Comparison of ENCODE assay signal across 16 cellular contexts in the genomic region with DNA sequence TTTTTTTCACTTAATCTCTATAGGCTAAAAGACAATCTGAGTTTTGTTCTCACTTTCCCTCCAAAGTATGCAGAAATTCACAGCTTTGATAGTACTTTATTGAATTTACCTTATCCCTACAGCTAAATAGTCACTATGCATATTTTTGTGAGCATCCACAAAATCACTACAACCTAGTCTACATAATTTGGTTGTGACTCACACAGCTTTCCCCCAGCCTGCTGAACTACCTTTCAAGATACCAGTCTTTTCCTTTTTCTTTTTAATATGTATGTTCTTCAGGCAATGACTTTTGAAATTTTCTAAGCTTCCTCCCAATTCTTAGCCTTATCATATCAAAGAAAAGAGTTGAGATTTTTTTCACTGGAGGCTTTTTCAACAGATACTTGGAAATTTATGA.
A peak's percentile ranks its signal among the peaks of the same experiment; 100 is the strongest.
DNase-seq lines count a peak whose midpoint lies in the region; ATAC-seq, FAIRE-seq and TF ChIP-seq lines count a peak whose summit lies in the region.
"Had no signal": no experiment of that assay in that cellular context is flagged by ENCODE, and none has a peak within 500 bp of the region (broad histone marks: within the 10 kb centered on the region; RNA-seq: fewer than 3 reads in every experiment).

No MANE protein-coding gene starts in this region.

- H3K4me1 ChIP-seq in SK-N-SH (ENCODE audit: control insufficient read depth in 1 of 2, insufficient read depth in 2 of 2, low read depth in 1 of 2, low read length in 1 of 2): no peaks in the 10 kb centered on the region

- H4K20me1 ChIP-seq in SK-N-SH (ENCODE audit: insufficient read depth): no peaks in the 10 kb centered on the region
- H4K20me1 ChIP-seq: BLaER1 treated with 17β-estradiol and CSF1 and Interleukin-3, amounts not matched to agents 10 nM and 100 nM had no signal

- H3K9me3 ChIP-seq in SK-N-SH: no peaks in the 10 kb centered on the region
- H3K9me3 ChIP-seq: BLaER1 treated with 17β-estradiol and CSF1 and Interleukin-3, amounts not matched to agents 10 nM and 100 nM had no signal

- no peaks in the 10 kb centered on the region for H3K79me2 ChIP-seq in SK-N-SH (ENCODE audit: insufficient read depth)

- FAIRE-seq in RCC 7860 (lab: Jason Lieb, UNC) (peak; percentile 83), bronchial epithelial cell (lab: Jason Lieb, UNC) (no peak)
- FAIRE-seq: GM12891, K562 had no signal

- H3K27me3 ChIP-seq in bronchial epithelial cell (ENCODE audit: control insufficient read depth, insufficient read depth, low read length) (no peaks in the 10 kb centered on the region), SK-N-SH (ENCODE audit: insufficient read depth) (no peaks in the 10 kb centered on the region)
- H3K27me3 ChIP-seq: BLaER1 treated with 17β-estradiol and CSF1 and Interleukin-3, amounts not matched to agents 10 nM and 100 nM had no signal

- POLR2A ChIA-PET in SK-N-SH (lab: Yijun Ruan, JAX): no interaction called here

- CTCF ChIA-PET in SK-N-SH (lab: Yijun Ruan, JAX): no interaction called here

- H2AFZ ChIP-seq in SK-N-SH (ENCODE audit: low read depth): no peak overlapping the region

- no peak overlapping the region for H3K4me2 ChIP-seq in SK-N-SH
- H3K4me2 ChIP-seq: BLaER1 treated with 17β-estradiol and CSF1 and Interleukin-3, amounts not matched to agents 10 nM and 100 nM had no signal

- TF ChIP-seq CTCF in bronchial epithelial cell (IDR thresholded peaks at IDR 0.05; ENCODE audit: insufficient read depth, low read length, severe bottlenecking) (no peak), SK-N-SH (IDR thresholded peaks at IDR 0.05) (no peak)

- no peaks in the 10 kb centered on the region for H3F3A ChIP-seq in SK-N-SH (replicated peaks; ENCODE audit: insufficient read depth)

- no peak for TF ChIP-seq RAD21 in SK-N-SH (IDR thresholded peaks at IDR 0.05; ENCODE audit: low read length)

- no peak for TF ChIP-seq EP300 in SK-N-SH (IDR thresholded peaks at IDR 0.05; ENCODE audit: borderline replicate concordance in 1 of 2, low read depth in 1 of 2, low read length in 1 of 2)

- H3K27ac ChIP-seq in SK-N-SH (ENCODE audit: low read depth in 2 of 2, low read length in 1 of 2): no peak overlapping the region
- H3K27ac ChIP-seq: BLaER1 treated with 17β-estradiol and CSF1 and Interleukin-3, amounts not matched to agents 10 nM and 100 nM had no signal

- DNase-seq in RCC 7860 (ENCODE audit: low spot score) (peak; percentile 25), bronchial epithelial cell (ENCODE audit: low read depth) (peak; percentile 27), kidney glomerular epithelial cell (lab: John Stamatoyannopoulos, UW) (peak; percentile 27), SHP77 (lab: John Stamatoyannopoulos, UW) (no peak), SK-N-SH (no peak)
- DNase-seq: ACHN; Calu3; CD4-positive, CD25-positive, alpha-beta regulatory T cell; DMS 273 treated with DMSO at 0.1 percent for 48 hours; HCEC 1CT; HFFc6 had no signal

- no peak overlapping the region for H3K9ac ChIP-seq in SK-N-SH
- H3K9ac ChIP-seq: BLaER1 treated with 17β-estradiol and CSF1 and Interleukin-3, amounts not matched to agents 10 nM and 100 nM had no signal

- H3K4me3 ChIP-seq in bronchial epithelial cell (ENCODE audit: low read depth, low read length) (no peak overlapping the region), SK-N-SH (ENCODE audit: low read depth in 2 of 2, low read length in 1 of 2) (no peak overlapping the region)
- H3K4me3 ChIP-seq: BLaER1 treated with 17β-estradiol and CSF1 and Interleukin-3, amounts not matched to agents 10 nM and 100 nM; K562 had no signal

- no peak for ATAC-seq in HG02970 (IDR thresholded peaks at IDR 0.05; ENCODE audit: low FRiP score, unreplicated experiment)
- ATAC-seq in GM21723 (IDR thresholded peaks at IDR 0.05; ENCODE audit: unreplicated experiment): no peak
- ATAC-seq: K562 had no signal

- H3K36me3 ChIP-seq in bronchial epithelial cell (ENCODE audit: control insufficient read depth, insufficient read depth, low read length): no peaks in the 10 kb centered on the region
- no peaks in the 10 kb centered on the region for H3K36me3 ChIP-seq in SK-N-SH (replicated peaks in 1 of 2; ENCODE audit: control insufficient read depth in 1 of 2, insufficient read depth in 2 of 2, low read length in 1 of 2)
- H3K36me3 ChIP-seq: BLaER1 treated with 17β-estradiol and CSF1 and Interleukin-3, amounts not matched to agents 10 nM and 100 nM had no signal

- H3K9me2 ChIP-seq in SK-N-SH: no peaks in the 10 kb centered on the region

TF ChIP-seq in SK-N-SH, 30 proteins besides CTCF, POLR2A, EP300 and RAD21:
- TF ChIP-seq RCOR1 (IDR thresholded peaks at IDR 0.05; ENCODE audit: low read length) (no peak), RXRA (IDR thresholded peaks at IDR 0.05; ENCODE audit: borderline replicate concordance, low read depth) (no peak), RFX5 (IDR thresholded peaks at IDR 0.05; ENCODE audit: low read length) (no peak), EZH2phosphoT487 (IDR thresholded peaks at IDR 0.05; ENCODE audit: borderline replicate concordance, low read depth) (no peak)
- TF ChIP-seq, protein P1, sequence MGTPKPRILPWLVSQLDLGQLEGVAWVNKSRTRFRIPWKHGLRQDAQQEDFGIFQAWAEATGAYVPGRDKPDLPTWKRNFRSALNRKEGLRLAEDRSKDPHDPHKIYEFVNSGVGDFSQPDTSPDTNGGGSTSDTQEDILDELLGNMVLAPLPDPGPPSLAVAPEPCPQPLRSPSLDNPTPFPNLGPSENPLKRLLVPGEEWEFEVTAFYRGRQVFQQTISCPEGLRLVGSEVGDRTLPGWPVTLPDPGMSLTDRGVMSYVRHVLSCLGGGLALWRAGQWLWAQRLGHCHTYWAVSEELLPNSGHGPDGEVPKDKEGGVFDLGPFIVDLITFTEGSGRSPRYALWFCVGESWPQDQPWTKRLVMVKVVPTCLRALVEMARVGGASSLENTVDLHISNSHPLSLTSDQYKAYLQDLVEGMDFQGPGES (IDR thresholded peaks at IDR 0.05; ENCODE audit: low read depth, low read length): no peak
- TF ChIP-seq, protein P2, sequence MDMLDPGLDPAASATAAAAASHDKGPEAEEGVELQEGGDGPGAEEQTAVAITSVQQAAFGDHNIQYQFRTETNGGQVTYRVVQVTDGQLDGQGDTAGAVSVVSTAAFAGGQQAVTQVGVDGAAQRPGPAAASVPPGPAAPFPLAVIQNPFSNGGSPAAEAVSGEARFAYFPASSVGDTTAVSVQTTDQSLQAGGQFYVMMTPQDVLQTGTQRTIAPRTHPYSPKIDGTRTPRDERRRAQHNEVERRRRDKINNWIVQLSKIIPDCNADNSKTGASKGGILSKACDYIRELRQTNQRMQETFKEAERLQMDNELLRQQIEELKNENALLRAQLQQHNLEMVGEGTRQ (IDR thresholded peaks at IDR 0.05; ENCODE audit: borderline replicate concordance, low read depth, low read length): no peak
- TF ChIP-seq, protein P3, sequence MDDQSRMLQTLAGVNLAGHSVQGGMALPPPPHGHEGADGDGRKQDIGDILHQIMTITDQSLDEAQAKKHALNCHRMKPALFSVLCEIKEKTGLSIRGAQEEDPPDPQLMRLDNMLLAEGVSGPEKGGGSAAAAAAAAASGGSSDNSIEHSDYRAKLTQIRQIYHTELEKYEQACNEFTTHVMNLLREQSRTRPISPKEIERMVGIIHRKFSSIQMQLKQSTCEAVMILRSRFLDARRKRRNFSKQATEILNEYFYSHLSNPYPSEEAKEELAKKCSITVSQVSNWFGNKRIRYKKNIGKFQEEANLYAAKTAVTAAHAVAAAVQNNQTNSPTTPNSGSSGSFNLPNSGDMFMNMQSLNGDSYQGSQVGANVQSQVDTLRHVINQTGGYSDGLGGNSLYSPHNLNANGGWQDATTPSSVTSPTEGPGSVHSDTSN (IDR thresholded peaks at IDR 0.05): no peak
TF ChIP-seq in SK-N-SH: peak in this region for 0.

Comparison
In these comparisons a context has a peak if more than half of its experiments do, and no peak if none do; other contexts are left out.
1. DNase-seq: peak in RCC 7860 (single experiment), bronchial epithelial cell (single experiment) and kidney glomerular epithelial cell (single experiment); none in SHP77 (0 of 2) and SK-N-SH (single experiment).